In genomic region chr4:85128246-85129204, GRCh38 we compare ENCODE assay signal across 26 cellular contexts.
DNase-seq lines count a peak whose midpoint lies in the region; ATAC-seq and TF ChIP-seq lines count a peak whose summit lies in the region.
"Had no signal": no experiment of that assay in that cellular context is flagged by ENCODE, and none has a peak within 500 bp of the region (broad histone marks: within the 10 kb centered on the region; RNA-seq: fewer than 3 reads in every experiment).

No MANE protein-coding gene starts in this region.

- H3K4me1 Mint-ChIP-seq in activated CD8-positive, alpha-beta memory T cell treated with anti-CD3 and anti-CD28 coated beads, Interleukin-2, amount 10 ng/mL, durations not matched to agents 7 days and 5 days = no peaks in the 10 kb centered on the region
- no peaks in the 10 kb centered on the region for H3K4me1 Mint-ChIP-seq in activated T-cell treated with anti-CD3 and anti-CD28 coated beads, Interleukin-2, amount 50 U/mL, for 72 hours (ENCODE audit: low read depth)
- H3K4me1 Mint-ChIP-seq: activated CD4-positive, alpha-beta T cell treated with anti-CD3 and anti-CD28 coated beads, Interleukin-2, amount 10 ng/mL, durations not matched to agents 24 days and 14 days; activated T-helper 17 cell treated with anti-CD3 and anti-CD28 coated beads, Interleukin-2, amount 50 U/mL, for 72 hours had no signal

- 65 to 68% (median 68%) methylated on average over 14 to 18 of the region's 18 CpGs for WGBS in psoas muscle, 3 donors

- no peak overlapping the region for H3K4me3 ChIP-seq in left ventricle myocardium inferior
- peak overlapping the region; percentile 39 for H3K4me3 ChIP-seq in SJCRH30
- H3K4me3 ChIP-seq in iPS-18c (ENCODE audit: insufficient read depth, low read depth, low read length) = peak overlapping the region; percentile 36
- H3K4me3 ChIP-seq in tibial artery = no peak overlapping the region
- H3K4me3 ChIP-seq in psoas muscle = no peak overlapping the region
- H3K4me3 ChIP-seq: ascending aorta, lung, thyroid gland had no signal

- no peaks in the 10 kb centered on the region for H3K9me3 ChIP-seq in left ventricle myocardium inferior (replicated peaks)
- no peaks in the 10 kb centered on the region for H3K9me3 ChIP-seq in SJCRH30 (replicated peaks)
- H3K9me3 ChIP-seq in iPS-18c (ENCODE audit: control insufficient read depth, insufficient read depth, low read length) = no peaks in the 10 kb centered on the region
- H3K9me3 ChIP-seq in tibial artery = no peaks in the 10 kb centered on the region
- H3K9me3 ChIP-seq in psoas muscle = peaks cover 5% of the 10 kb centered on the region
- H3K9me3 ChIP-seq: ascending aorta, thyroid gland had no signal

- H3K36me3 Mint-ChIP-seq in activated CD8-positive, alpha-beta memory T cell treated with anti-CD3 and anti-CD28 coated beads, Interleukin-2, amount 10 ng/mL, durations not matched to agents 7 days and 5 days = no peaks in the 10 kb centered on the region
- H3K36me3 Mint-ChIP-seq in activated T-cell treated with anti-CD3 and anti-CD28 coated beads, Interleukin-2, amount 50 U/mL, for 72 hours (ENCODE audit: insufficient read depth in 2 of 2) = no peaks in the 10 kb centered on the region
- H3K36me3 Mint-ChIP-seq: activated naive CD8-positive, alpha-beta T cell; CD8-positive, alpha-beta T cell had no signal

- H3K36me3 ChIP-seq in left ventricle myocardium inferior = no peaks in the 10 kb centered on the region
- H3K36me3 ChIP-seq in SJCRH30 = no peaks in the 10 kb centered on the region
- no peaks in the 10 kb centered on the region for H3K36me3 ChIP-seq in tibial artery
- H3K36me3 ChIP-seq in psoas muscle (ENCODE audit: insufficient read depth in 1 of 2, low read depth in 1 of 2) = no peaks in the 10 kb centered on the region
- H3K36me3 ChIP-seq: ascending aorta, thyroid gland had no signal

- intact Hi-C loops in left ventricle myocardium inferior (cut with micrococcal nuclease) (no loop called here), Right ventricle myocardium inferior (cut with DNase I) (no loop called here), tibial artery (cut with DNase I; ENCODE audit: low total_unique reads) (no loop called here), psoas muscle (cut with DNase I) (no loop called here)

- CTCF ChIA-PET in activated CD8-positive, alpha-beta memory T cell treated with anti-CD3 and anti-CD28 coated beads, Interleukin-2, amount 10 ng/mL, durations not matched to agents 7 days and 5 days (lab: Charles Lee) = no interaction called here

- H3K27me3 Mint-ChIP-seq in activated CD8-positive, alpha-beta memory T cell treated with anti-CD3 and anti-CD28 coated beads, Interleukin-2, amount 10 ng/mL, durations not matched to agents 7 days and 5 days = no peaks in the 10 kb centered on the region
- no peaks in the 10 kb centered on the region for H3K27me3 Mint-ChIP-seq in activated T-cell treated with anti-CD3 and anti-CD28 coated beads, Interleukin-2, amount 50 U/mL, for 72 hours (ENCODE audit: low read depth)
- H3K27me3 Mint-ChIP-seq: activated CD4-positive, alpha-beta T cell treated with anti-CD3 and anti-CD28 coated beads, Interleukin-2, amount 10 ng/mL, durations not matched to agents 24 days and 14 days; activated naive CD8-positive, alpha-beta T cell; activated T-helper 17 cell treated with anti-CD3 and anti-CD28 coated beads, Interleukin-2, amount 50 U/mL, for 72 hours; IgD-negative memory B cell; stimulated activated naive CD8-positive, alpha-beta T cell treated with anti-CD3 and anti-CD28 coated beads, Interleukin-15, Interleukin-2, amounts not matched to agents 100 ng/mL and 50 ng/mL, for 24 hours had no signal

- H3K9me3 Mint-ChIP-seq in activated CD8-positive, alpha-beta memory T cell treated with anti-CD3 and anti-CD28 coated beads, Interleukin-2, amount 10 ng/mL, durations not matched to agents 7 days and 5 days (ENCODE audit: low read depth) = peaks cover 6% of the 10 kb centered on the region
- peaks cover 4 to 10% of the 10 kb centered on the region in 2 donors for H3K9me3 Mint-ChIP-seq in activated T-cell treated with anti-CD3 and anti-CD28 coated beads, Interleukin-2, amount 50 U/mL, for 72 hours
- H3K9me3 Mint-ChIP-seq: activated T-helper 17 cell treated with anti-CD3 and anti-CD28 coated beads, Interleukin-2, amount 50 U/mL, for 72 hours had no signal

- no peak for ATAC-seq in Right ventricle myocardium inferior
- ATAC-seq in activated CD8-positive, alpha-beta memory T cell treated with anti-CD3 and anti-CD28 coated beads, Interleukin-2, amount 10 ng/mL, durations not matched to agents 7 days and 5 days = no peak
- ATAC-seq in activated T-cell treated with anti-CD3 and anti-CD28 coated beads, Interleukin-2, amount 50 U/mL, for 72 hours (replicated peaks in 1 of 2) = no peak
- no peak for ATAC-seq in psoas muscle
- ATAC-seq: activated T-helper 17 cell treated with anti-CD3 and anti-CD28 coated beads, Interleukin-2, amount 50 U/mL, for 72 hours; CD8-positive, alpha-beta T cell had no signal

- no peak overlapping the region for H3K27ac Mint-ChIP-seq in activated CD8-positive, alpha-beta memory T cell treated with anti-CD3 and anti-CD28 coated beads, Interleukin-2, amount 10 ng/mL, durations not matched to agents 7 days and 5 days
- no peak overlapping the region for H3K27ac Mint-ChIP-seq in activated T-cell treated with anti-CD3 and anti-CD28 coated beads, Interleukin-2, amount 50 U/mL, for 72 hours
- H3K27ac Mint-ChIP-seq: activated CD4-positive, alpha-beta T cell treated with anti-CD3 and anti-CD28 coated beads, Interleukin-2, amount 10 ng/mL, durations not matched to agents 24 days and 14 days; activated naive CD8-positive, alpha-beta T cell; activated T-helper 17 cell treated with anti-CD3 and anti-CD28 coated beads, Interleukin-2, amount 50 U/mL, for 72 hours; CD8-positive, alpha-beta T cell; IgD-negative memory B cell; stimulated activated naive CD8-positive, alpha-beta T cell treated with anti-CD3 and anti-CD28 coated beads, Interleukin-15, Interleukin-2, amounts not matched to agents 100 ng/mL and 50 ng/mL, for 24 hours had no signal

- peak overlapping the region; percentile 65 for H3K27ac ChIP-seq in left ventricle myocardium inferior (replicated peaks)
- peak overlapping the region; percentile 87 for H3K27ac ChIP-seq in SJCRH30
- H3K27ac ChIP-seq in tibial artery = no peak overlapping the region
- no peak overlapping the region for H3K27ac ChIP-seq in psoas muscle
- H3K27ac ChIP-seq: ascending aorta, epithelial cell of prostate, HL-60, thyroid gland had no signal

- H3K27me3 ChIP-seq in left ventricle myocardium inferior (ENCODE audit: low read depth) = no peaks in the 10 kb centered on the region
- H3K27me3 ChIP-seq in SJCRH30 = no peaks in the 10 kb centered on the region
- H3K27me3 ChIP-seq in tibial artery = no peaks in the 10 kb centered on the region
- H3K27me3 ChIP-seq in psoas muscle (ENCODE audit: insufficient read depth in 3 of 3, low read length in 2 of 3) = no peaks in the 10 kb centered on the region
- H3K27me3 ChIP-seq: ascending aorta, thyroid gland had no signal

- TF ChIP-seq CTCF in left ventricle myocardium inferior (IDR thresholded peaks at IDR 0.05; ENCODE audit: borderline replicate concordance) (no peak), tibial artery (IDR thresholded peaks at IDR 0.05) (no peak), psoas muscle (IDR thresholded peaks at IDR 0.05) (no peak)

- DNase-seq in left ventricle myocardium inferior (no peak), Right ventricle myocardium inferior (ENCODE audit: missing footprints) (no peak), SJCRH30 (peak; percentile 66 to 83), tibial artery (no peak), psoas muscle (no peak)
- no peak for DNase-seq in activated CD8-positive, alpha-beta memory T cell treated with anti-CD3 and anti-CD28 coated beads, Interleukin-2, amount 10 ng/mL, durations not matched to agents 7 days and 5 days
- no peak for DNase-seq in activated T-cell treated with anti-CD3 and anti-CD28 coated beads, Interleukin-2, amount 50 U/mL, for 72 hours
- DNase-seq: activated CD4-positive, alpha-beta T cell treated with anti-CD3 and anti-CD28 coated beads, Interleukin-2, amount 10 ng/mL, durations not matched to agents 24 days and 14 days; AML-193; CD8-positive, alpha-beta T cell; central memory CD4-positive, alpha-beta T cell; GF-D8; NCI-H1417 treated with DMSO at 0.1 percent for 48 hours; NCI-H526 treated with DMSO at 0.1 percent for 48 hours; occipital lobe; SIG-M5 had no signal

- H3K4me3 Mint-ChIP-seq in activated CD8-positive, alpha-beta memory T cell treated with anti-CD3 and anti-CD28 coated beads, Interleukin-2, amount 10 ng/mL, durations not matched to agents 7 days and 5 days = no peak overlapping the region
- no peak overlapping the region for H3K4me3 Mint-ChIP-seq in activated T-cell treated with anti-CD3 and anti-CD28 coated beads, Interleukin-2, amount 50 U/mL, for 72 hours
- H3K4me3 Mint-ChIP-seq: activated CD4-positive, alpha-beta T cell treated with anti-CD3 and anti-CD28 coated beads, Interleukin-2, amount 10 ng/mL, durations not matched to agents 24 days and 14 days; activated naive CD8-positive, alpha-beta T cell; activated T-helper 17 cell treated with anti-CD3 and anti-CD28 coated beads, Interleukin-2, amount 50 U/mL, for 72 hours; CD8-positive, alpha-beta T cell; stimulated activated naive CD8-positive, alpha-beta T cell treated with anti-CD3 and anti-CD28 coated beads, Interleukin-15, Interleukin-2, amounts not matched to agents 100 ng/mL and 50 ng/mL, for 24 hours had no signal

- H3K4me1 ChIP-seq in left ventricle myocardium inferior (peaks cover 15% of the 10 kb centered on the region), SJCRH30 (peaks cover 22% of the 10 kb centered on the region), tibial artery (no peaks in the 10 kb centered on the region), psoas muscle (no peaks in the 10 kb centered on the region)
- H3K4me1 ChIP-seq: ascending aorta, thyroid gland had no signal

Comparison
In these comparisons a context has a peak if more than half of its experiments do, and no peak if none do; other contexts are left out.
1. DNase-seq: peak in SJCRH30 (2 of 2); none in left ventricle myocardium inferior (single experiment), Right ventricle myocardium inferior (single experiment), tibial artery (0 of 2), activated CD8-positive, alpha-beta memory T cell treated with anti-CD3 and anti-CD28 coated beads, Interleukin-2, amount 10 ng/mL, durations not matched to agents 7 days and 5 days (single experiment), activated T-cell treated with anti-CD3 and anti-CD28 coated beads, Interleukin-2, amount 50 U/mL, for 72 hours (0 of 2) and psoas muscle (0 of 2).
2. H3K27ac ChIP-seq: peak in left ventricle myocardium inferior (single experiment) and SJCRH30 (single experiment); none in tibial artery (0 of 2) and psoas muscle (single experiment).
3. H3K4me3 ChIP-seq: peak in SJCRH30 (single experiment) and iPS-18c (single experiment); none in left ventricle myocardium inferior (single experiment), tibial artery (0 of 2) and psoas muscle (single experiment).